Comparison of ENCODE assay signal across 23 cellular contexts in genomic region chr1:109061183-109061582, GRCh38. TPM values are rescaled to one million over a fixed set of nuclear protein-coding genes. Genes with fewer than 3 reads are reported as not detected.
DNase-seq lines count a peak whose midpoint lies in the region; ATAC-seq and TF ChIP-seq lines count a peak whose summit lies in the region.
"Had no signal": no experiment of that assay in that cellular context is flagged by ENCODE, and none has a peak within 500 bp of the region (broad histone marks: within the 10 kb centered on the region; RNA-seq: fewer than 3 reads in every experiment).

No MANE protein-coding gene starts in this region.

- H3K4me3 ChIP-seq in right atrium auricular region = no peak overlapping the region
- H3K4me3 ChIP-seq in heart right ventricle = no peak overlapping the region
- H3K4me3 ChIP-seq: A549; BLaER1 treated with 17β-estradiol and CSF1 and Interleukin-3, amounts not matched to agents 10 nM and 100 nM; GM23338 had no signal

- peaks cover 30% of the 10 kb centered on the region for H3K36me3 ChIP-seq in right atrium auricular region
- H3K36me3 ChIP-seq in heart right ventricle = peaks cover 0 to 41% (median 20%) of the 10 kb centered on the region in 9 donors

- H3K9me3 ChIP-seq in right atrium auricular region (no peaks in the 10 kb centered on the region), heart right ventricle (no peaks in the 10 kb centered on the region)
- H3K9me3 ChIP-seq: A549; BE2C; BLaER1 treated with 17β-estradiol and CSF1 and Interleukin-3, amounts not matched to agents 10 nM and 100 nM had no signal

- H3K27ac Mint-ChIP-seq in WTC11 = peak overlapping the region; percentile 15; the same call in 1 of the 2 replicates
- no peak overlapping the region for H3K27ac Mint-ChIP-seq in natural killer cell treated with Interleukin-12 subunit alpha and Interleukin-12 subunit beta and Interleukin-15 and Interleukin-18, amount 100 ng/mL, for 72 hours
- H3K27ac Mint-ChIP-seq: CD14-positive monocyte; CD4-positive, alpha-beta T cell; GM23338 had no signal

- peaks cover 26% of the 10 kb centered on the region for H3K36me3 Mint-ChIP-seq in WTC11
- H3K36me3 Mint-ChIP-seq in natural killer cell treated with Interleukin-12 subunit alpha and Interleukin-12 subunit beta and Interleukin-15 and Interleukin-18, amount 100 ng/mL, for 72 hours = peaks cover 5% of the 10 kb centered on the region

- peak overlapping the region in 1 of 2 donors; percentile 1 for H3K27ac ChIP-seq in right atrium auricular region
- H3K27ac ChIP-seq in heart right ventricle = peak overlapping the region in 1 of 10 donors; percentile 52
- H3K27ac ChIP-seq: A549; BLaER1 treated with 17β-estradiol and CSF1 and Interleukin-3, amounts not matched to agents 10 nM and 100 nM had no signal

- POLR2A ChIA-PET in WTC11 (lab: Charles Lee) = interaction anchor here (1.2 kb wide), 1 partner anchor 19 kb away, joined by 4 read pairs; the partner anchor contains the start of gene WDR47

- H3K4me1 ChIP-seq in right atrium auricular region (peaks cover 0 to 6% of the 10 kb centered on the region in 2 donors), heart right ventricle (peaks cover 0 to 7% (median 0%) of the 10 kb centered on the region in 9 donors)
- H3K4me1 ChIP-seq: A549; BE2C; BLaER1 treated with 17β-estradiol and CSF1 and Interleukin-3, amounts not matched to agents 10 nM and 100 nM had no signal

- TF ChIP-seq CTCF in right atrium auricular region (IDR thresholded peaks at IDR 0.05) = no peak
- no peak for TF ChIP-seq CTCF in WTC11 (IDR thresholded peaks at IDR 0.05)
- TF ChIP-seq CTCF in heart right ventricle (IDR thresholded peaks at IDR 0.05) = no peak

- CTCF ChIA-PET in WTC11 (lab: Charles Lee) = interaction anchor here (0.6 to 1.3 kb wide), 2 partner anchors 15 to 418 kb away, joined by 4 read pairs; partner anchors contain the start of gene TAF13

- intact Hi-C loops in Right ventricle myocardium inferior (cut with DNase I) (no loop called here), heart right ventricle (cut with DNase I) (no loop called here)

- H3K27me3 Mint-ChIP-seq in WTC11 (ENCODE audit: low read depth) = no peaks in the 10 kb centered on the region
- no peaks in the 10 kb centered on the region for H3K27me3 Mint-ChIP-seq in natural killer cell treated with Interleukin-12 subunit alpha and Interleukin-12 subunit beta and Interleukin-15 and Interleukin-18, amount 100 ng/mL, for 72 hours
- H3K27me3 Mint-ChIP-seq: CD4-positive, alpha-beta T cell; CD8-positive, alpha-beta memory T cell had no signal

- WGBS in heart right ventricle, 2 donors = 36 to 60% methylated on average over 4 of the region's 4 CpGs

- no peak overlapping the region for H3K4me3 Mint-ChIP-seq in WTC11
- H3K4me3 Mint-ChIP-seq in natural killer cell treated with Interleukin-12 subunit alpha and Interleukin-12 subunit beta and Interleukin-15 and Interleukin-18, amount 100 ng/mL, for 72 hours = no peak overlapping the region
- H3K4me3 Mint-ChIP-seq: CD14-positive monocyte; CD4-positive, alpha-beta T cell; CD8-positive, alpha-beta memory T cell; GM23338; H9 had no signal

- no peaks in the 10 kb centered on the region for H3K9me3 Mint-ChIP-seq in WTC11
- no peaks in the 10 kb centered on the region for H3K9me3 Mint-ChIP-seq in natural killer cell treated with Interleukin-12 subunit alpha and Interleukin-12 subunit beta and Interleukin-15 and Interleukin-18, amount 100 ng/mL, for 72 hours
- H3K9me3 Mint-ChIP-seq: CD14-positive monocyte; CD4-positive, alpha-beta T cell; CD8-positive, alpha-beta memory T cell; GM23338; H9 had no signal

- H3K27me3 ChIP-seq in right atrium auricular region = no peaks in the 10 kb centered on the region
- no peaks in the 10 kb centered on the region for H3K27me3 ChIP-seq in heart right ventricle
- H3K27me3 ChIP-seq: BE2C; BLaER1 treated with 17β-estradiol and CSF1 and Interleukin-3, amounts not matched to agents 10 nM and 100 nM had no signal

- H3K4me1 Mint-ChIP-seq in WTC11 = no peaks in the 10 kb centered on the region
- no peaks in the 10 kb centered on the region for H3K4me1 Mint-ChIP-seq in natural killer cell treated with Interleukin-12 subunit alpha and Interleukin-12 subunit beta and Interleukin-15 and Interleukin-18, amount 100 ng/mL, for 72 hours (ENCODE audit: low read depth in 2 of 2)
- H3K4me1 Mint-ChIP-seq: CD14-positive monocyte; CD8-positive, alpha-beta memory T cell; GM23338; H9 had no signal

- ATAC-seq in Right ventricle myocardium inferior (peak; percentile 42), WTC11 (no peak), heart right ventricle (peak in 7 of 8 donors; percentile 11 to 73 (median 44)), GM18519 (IDR thresholded peaks at IDR 0.05; ENCODE audit: low FRiP score, unreplicated experiment) (no peak)
- no peak for ATAC-seq in natural killer cell treated with Interleukin-12 subunit alpha and Interleukin-12 subunit beta and Interleukin-15 and Interleukin-18, amount 100 ng/mL, for 72 hours
- ATAC-seq: A549, GM23338, HCT116 had no signal

- no peak for DNase-seq in Right ventricle myocardium inferior (ENCODE audit: missing footprints)
- DNase-seq in right atrium auricular region (ENCODE audit: low spot score) = no peak
- DNase-seq in WTC11 (ENCODE audit: low spot score) = no peak
- DNase-seq in heart right ventricle = no peak
- peak; percentile 9 for DNase-seq in myocyte (ENCODE audit: low read depth)
- DNase-seq in NAMALWA (ENCODE audit: low spot score) = no peak
- no peak for DNase-seq in natural killer cell treated with Interleukin-12 subunit alpha and Interleukin-12 subunit beta and Interleukin-15 and Interleukin-18, amount 100 ng/mL, for 72 hours (ENCODE audit: low spot score)
- DNase-seq: 8988T; ACHN; AML-193; BE2C; CD4-positive, alpha-beta T cell; CD8-positive, alpha-beta memory T cell; DMS53; DMS79 treated with DMSO at 0.1 percent for 48 hours; H9 had no signal

TF ChIP-seq in WTC11, 78 proteins besides CTCF, POLR2A, EP300 and RAD21:
- TF ChIP-seq ZNF219 (CRISPR knock-in tag; IDR thresholded peaks at IDR 0.05; ENCODE audit: borderline replicate concordance) (no peak), FOXK1 (CRISPR knock-in tag; IDR thresholded peaks at IDR 0.05) (no peak), OVOL2 (CRISPR knock-in tag; IDR thresholded peaks at IDR 0.05; ENCODE audit: borderline replicate concordance) (no peak)

RNA-seq across cellular contexts. Expression of gene TAF13, which starts 14.6 kb away (rescaled TPM):
- total RNA-seq in Right ventricle myocardium inferior (61.8 TPM), right atrium auricular region (10 to 100 TPM; 32.2 to 35.9 TPM), WTC11 (2021) (35.2 to 43.0 TPM (median 37.3 TPM) in 3 replicates), heart right ventricle (10 to 100 TPM; 45.8 to 69.9 (median 59.0) TPM), myocyte (83.4 and 93.5 TPM in 2 replicates)
- 10 to 100 TPM; 18.4 to 42.4 TPM for polyA plus RNA-seq in heart right ventricle
- 67.7 TPM for polyA plus RNA-seq in myocyte (2012)
- 10 to 100 TPM; 28.1 to 42.3 TPM for total RNA-seq in natural killer cell treated with Interleukin-12 subunit alpha and Interleukin-12 subunit beta and Interleukin-15 and Interleukin-18, amount 100 ng/mL, for 72 hours

RNA-seq across cellular contexts. Expression of gene WDR47, which starts 19.3 kb away (rescaled TPM):
- 14.6 TPM for total RNA-seq in Right ventricle myocardium inferior
- 10 to 100 TPM; 14.0 to 22.4 TPM for total RNA-seq in right atrium auricular region
- total RNA-seq in WTC11 (2021) = 6.9 to 8.0 TPM (median 7.0 TPM) in 3 replicates
- 10 to 100 TPM; 10.7 to 20.6 (median 14.4) TPM for total RNA-seq in heart right ventricle
- polyA plus RNA-seq in heart right ventricle = 1 to 10 TPM; 3.5 to 4.6 TPM
- 20.0 and 20.2 TPM in 2 replicates for total RNA-seq in myocyte
- polyA plus RNA-seq in myocyte (2012) = 9.4 TPM
- 10 to 100 TPM; 15.1 to 16.1 TPM for total RNA-seq in natural killer cell treated with Interleukin-12 subunit alpha and Interleukin-12 subunit beta and Interleukin-15 and Interleukin-18, amount 100 ng/mL, for 72 hours

RNA-seq across cellular contexts. Expression of gene TMEM167B, which starts 29.4 kb away (rescaled TPM):
- 31.5 TPM for total RNA-seq in Right ventricle myocardium inferior
- 10 to 100 TPM; 18.9 to 23.9 TPM for total RNA-seq in right atrium auricular region
- 15.6 to 18.7 TPM (median 16.0 TPM) in 3 replicates for total RNA-seq in WTC11 (2021)
- 10 to 100 TPM; 27.5 to 52.9 (median 41.2) TPM for total RNA-seq in heart right ventricle
- polyA plus RNA-seq in heart right ventricle = 10 to 100 TPM; 12.0 to 17.2 TPM
- total RNA-seq in myocyte = 30.5 and 34.3 TPM in 2 replicates
- 36.6 TPM for polyA plus RNA-seq in myocyte (2012)
- 10 to 100 TPM; 40.8 to 53.8 TPM for total RNA-seq in natural killer cell treated with Interleukin-12 subunit alpha and Interleukin-12 subunit beta and Interleukin-15 and Interleukin-18, amount 100 ng/mL, for 72 hours

RNA-seq across cellular contexts. Expression of gene ELAPOR1, which starts 52.7 kb away (rescaled TPM):
- total RNA-seq in Right ventricle myocardium inferior (0.22 TPM), right atrium auricular region (under 1 TPM; 0.11 to 0.12 TPM), WTC11 (2021) (1.1 to 1.5 TPM (median 1.3 TPM) in 3 replicates), heart right ventricle (under 1 TPM in 8 of 10 donors, not detected in 2; 0.18 to 0.54 (median 0.35) TPM), myocyte (0.21 and 0.80 TPM in 2 replicates)
- polyA plus RNA-seq in heart right ventricle = under 1 TPM; 0.06 to 0.07 TPM
- 1.7 TPM for polyA plus RNA-seq in myocyte (2012)
- 1 to 10 TPM; 1.4 to 4.0 TPM for total RNA-seq in natural killer cell treated with Interleukin-12 subunit alpha and Interleukin-12 subunit beta and Interleukin-15 and Interleukin-18, amount 100 ng/mL, for 72 hours
- total RNA-seq: G401 had no signal
- polyA plus RNA-seq: CD14-positive monocyte had no signal

Comparison
In these comparisons a context has a peak if more than half of its experiments do, and no peak if none do; other contexts are left out.
1. ATAC-seq: peak in Right ventricle myocardium inferior (single experiment) and heart right ventricle (7 of 8); none in WTC11 (single experiment), GM18519 (single experiment) and natural killer cell treated with Interleukin-12 subunit alpha and Interleukin-12 subunit beta and Interleukin-15 and Interleukin-18, amount 100 ng/mL, for 72 hours (0 of 2).